23 cellular contexts compared by ENCODE assay signal in genomic region chr14:69992564-69992963, GRCh38.
"Had no signal": no experiment of that assay in that cellular context is flagged by ENCODE, and none has a peak within 500 bp of the region (broad histone marks: within the 10 kb centered on the region; RNA-seq: fewer than 3 reads in every experiment).

No MANE protein-coding gene starts in this region.

- DNase-seq: colonic mucosa; effector CD4-positive, alpha-beta T cell; endodermal cell; erythroblast; foreskin keratinocyte; head of caudate nucleus; islet precursor cell; left lung; mesenchymal stem cell; midbrain; occipital lobe; pancreas; right lobe of liver; spleen; stimulated activated CD4-positive, alpha-beta T cell treated with anti-CD3 and anti-CD28 coated beads, Interleukin-15, amount 100 ng/mL, for 24 hours; stimulated activated CD4-positive, alpha-beta T cell treated with anti-CD3 and anti-CD28 coated beads, Interleukin-1b, Interleukin-23, amount 100 ng/mL, for 48 hours; stimulated activated CD4-positive, alpha-beta T cell treated with anti-CD3 and anti-CD28 coated beads, Interleukin-4, amount 100 ng/mL, for 24 hours; transverse colon had no signal

- H3K27ac Mint-ChIP-seq: endodermal cell; natural killer cell treated with Interleukin-12 subunit alpha and Interleukin-12 subunit beta and Interleukin-15 and Interleukin-18, amount 100 ng/mL, for 72 hours; stimulated activated memory B cell treated with anti-CD40 and anti-IgM and Interleukin-4, amounts not matched to agents 10 μg/mL and 1 μg/mL and 100 μg/mL, for 72 hours; stimulated activated naive CD8-positive, alpha-beta T cell treated with anti-CD3 and anti-CD28 coated beads, Interleukin-15, Interleukin-2, amounts not matched to agents 100 ng/mL and 50 ng/mL, for 24 hours had no signal

- H3K4me1 ChIP-seq: colonic mucosa, left lung, spleen, transverse colon had no signal

- H3K36me3 Mint-ChIP-seq: natural killer cell treated with Interleukin-12 subunit alpha and Interleukin-12 subunit beta and Interleukin-15 and Interleukin-18, amount 100 ng/mL, for 72 hours; stimulated activated memory B cell treated with anti-CD40 and anti-IgM and Interleukin-4, amounts not matched to agents 10 μg/mL and 1 μg/mL and 100 μg/mL, for 72 hours had no signal

- H3K27ac ChIP-seq: colonic mucosa, foreskin keratinocyte, left lung, pancreas, spleen, transverse colon had no signal

- H3K4me3 Mint-ChIP-seq: endodermal cell; natural killer cell treated with Interleukin-12 subunit alpha and Interleukin-12 subunit beta and Interleukin-15 and Interleukin-18, amount 100 ng/mL, for 72 hours; stimulated activated memory B cell treated with anti-CD40 and anti-IgM and Interleukin-4, amounts not matched to agents 10 μg/mL and 1 μg/mL and 100 μg/mL, for 72 hours; stimulated activated naive CD8-positive, alpha-beta T cell treated with anti-CD3 and anti-CD28 coated beads, Interleukin-15, Interleukin-2, amounts not matched to agents 100 ng/mL and 50 ng/mL, for 24 hours had no signal

- ATAC-seq: foreskin keratinocyte; left lung; natural killer cell treated with Interleukin-12 subunit alpha and Interleukin-12 subunit beta and Interleukin-15 and Interleukin-18, amount 100 ng/mL, for 72 hours; pancreas; right lobe of liver; stimulated activated memory B cell treated with anti-CD40 and anti-IgM and Interleukin-4, amounts not matched to agents 10 μg/mL and 1 μg/mL and 100 μg/mL, for 72 hours had no signal

- H3K4me1 Mint-ChIP-seq: stimulated activated memory B cell treated with anti-CD40 and anti-IgM and Interleukin-4, amounts not matched to agents 10 μg/mL and 1 μg/mL and 100 μg/mL, for 72 hours had no signal

- H3K27me3 Mint-ChIP-seq: progenitor cell of endocrine pancreas had no signal

- H3K4me3 ChIP-seq: colonic mucosa, left lung, lung, pancreas, right lobe of liver, spleen, transverse colon had no signal

- H3K27me3 ChIP-seq: colonic mucosa, foreskin keratinocyte, pancreas, right lobe of liver had no signal

- H3K9me3 ChIP-seq: colonic mucosa, left lung, pancreas, right lobe of liver, spleen, transverse colon had no signal

- H3K36me3 ChIP-seq: colonic mucosa, left lung, pancreas, spleen, transverse colon had no signal

- H3K9me3 Mint-ChIP-seq: endodermal cell; natural killer cell treated with Interleukin-12 subunit alpha and Interleukin-12 subunit beta and Interleukin-15 and Interleukin-18, amount 100 ng/mL, for 72 hours; stimulated activated memory B cell treated with anti-CD40 and anti-IgM and Interleukin-4, amounts not matched to agents 10 μg/mL and 1 μg/mL and 100 μg/mL, for 72 hours; stimulated activated naive CD8-positive, alpha-beta T cell treated with anti-CD3 and anti-CD28 coated beads, Interleukin-15, Interleukin-2, amounts not matched to agents 100 ng/mL and 50 ng/mL, for 24 hours had no signal
